ENCODE assay signal across 8 cellular contexts in the genomic region with DNA sequence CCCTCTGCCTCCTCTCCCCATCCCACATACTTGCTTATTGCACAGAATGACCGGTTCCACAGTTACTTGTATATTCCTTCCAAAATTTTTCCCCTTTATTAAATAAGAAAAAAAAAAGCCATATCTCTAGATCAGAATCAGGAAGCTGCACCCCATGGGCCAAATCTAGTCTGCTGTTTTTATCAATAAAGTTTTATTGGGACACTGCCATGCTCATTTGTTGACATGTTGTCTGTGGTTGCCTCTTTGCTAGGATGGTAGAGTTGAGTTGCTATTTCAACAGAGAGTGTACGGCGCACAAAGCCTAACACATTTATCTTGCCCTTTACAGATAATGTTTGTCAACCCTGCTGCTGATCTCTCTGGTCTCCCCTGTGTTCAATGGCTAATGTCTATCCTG. TPM values are rescaled to one million over a fixed set of nuclear protein-coding genes. Genes with fewer than 3 reads are reported as not detected.
"Had no signal": no experiment of that assay in that cellular context is flagged by ENCODE, and none has a peak within 500 bp of the region (broad histone marks: within the 10 kb centered on the region; RNA-seq: fewer than 3 reads in every experiment).

No MANE protein-coding gene starts in this region.

- H3K9ac ChIP-seq: KMS-11 had no signal

- FAIRE-seq: HTR-8/SVneo had no signal

- H3K4me2 ChIP-seq: KMS-11 had no signal

- H3K27ac ChIP-seq: HL-60, KMS-11 had no signal

- DNase-seq: IMR-90, KBM-7, KG1 had no signal

RNA-seq across cellular contexts. Expression of gene PIEZO2, which starts 15.8 kb away (rescaled TPM):
- total RNA-seq: HT-29 had no signal
- polyA plus RNA-seq: IgD-negative memory B cell had no signal
